In genomic region chr11:116249561-116249960, GRCh38 we compare ENCODE assay signal across 20 cellular contexts.
DNase-seq lines count a peak whose midpoint lies in the region; ATAC-seq and TF ChIP-seq lines count a peak whose summit lies in the region.
"Had no signal": no experiment of that assay in that cellular context is flagged by ENCODE, and none has a peak within 500 bp of the region (broad histone marks: within the 10 kb centered on the region; RNA-seq: fewer than 3 reads in every experiment).

No MANE protein-coding gene starts in this region.

- CTCF ChIA-PET in Caco-2 (lab: Charles Lee) (interaction anchor here (0.6 kb wide), 2 partner anchors 83 to 969 kb away, joined by 3 read pairs; no protein-coding TSS in a partner anchor), HCT116 (lab: Charles Lee) (no interaction called here), PC-3 (lab: Charles Lee) (no interaction called here)

- H3K36me3 ChIP-seq in Caco-2 (ENCODE audit: control insufficient read depth, insufficient read depth, low read length) (no peaks in the 10 kb centered on the region), HCT116 (ENCODE audit: control insufficient read depth in 1 of 2, insufficient read depth in 2 of 2, low read length in 2 of 2) (no peaks in the 10 kb centered on the region), PC-3 (ENCODE audit: low read depth, low read length) (no peaks in the 10 kb centered on the region), brain microvascular endothelial cell (replicated peaks) (no peaks in the 10 kb centered on the region), esophagus muscularis mucosa (no peaks in the 10 kb centered on the region)
- H3K36me3 ChIP-seq: BLaER1 treated with 17β-estradiol and CSF1 and Interleukin-3, amounts not matched to agents 10 nM and 100 nM; HAP-1 had no signal

- H3K4me1 Mint-ChIP-seq in Caco-2 (ENCODE audit: low read depth, unreplicated experiment): no peaks in the 10 kb centered on the region
- peaks cover 23% of the 10 kb centered on the region for H3K4me1 Mint-ChIP-seq in neural crest cell
- H3K4me1 Mint-ChIP-seq: CD8-positive, alpha-beta memory T cell; T-cell had no signal

- TF ChIP-seq EP300 in esophagus muscularis mucosa (IDR thresholded peaks at IDR 0.05): no peak

- no peaks in the 10 kb centered on the region for H3K79me2 ChIP-seq in HCT116 (ENCODE audit: insufficient read depth, low read length)
- no peaks in the 10 kb centered on the region for H3K79me2 ChIP-seq in PC-3 (ENCODE audit: low read length)

- TF ChIP-seq RAD21 in HCT116 (IDR thresholded peaks at IDR 0.05; ENCODE audit: low read depth): no peak

- peak; percentile 33 to 55 for TF ChIP-seq CTCF in Caco-2 (IDR thresholded peaks at IDR 0.05; ENCODE audit: insufficient read depth in 1 of 2, low read depth in 1 of 2, low read length in 1 of 2, severe bottlenecking in 1 of 2, unreplicated experiment in 1 of 2)
- TF ChIP-seq CTCF in HCT116 (IDR thresholded peaks at IDR 0.05 in 2 of 3, conservative IDR thresholded peaks at IDR 0.05 in 1 of 3; ENCODE audit: borderline replicate concordance in 1 of 3, insufficient read depth in 1 of 3, low read depth in 2 of 3, low read length in 2 of 3): peak in 1 of 3 experiments; percentile 37; a peak in 2 of 6 replicates
- no peak for TF ChIP-seq CTCF in PC-3 (conservative IDR thresholded peaks at IDR 0.05; ENCODE audit: low read depth, low read length)
- peak; percentile 30 for TF ChIP-seq CTCF in neural crest cell (conservative IDR thresholded peaks at IDR 0.05)
- no peak for TF ChIP-seq CTCF in brain microvascular endothelial cell (IDR thresholded peaks at IDR 0.05; ENCODE audit: low read depth, low read length, missing control alignments)
- TF ChIP-seq CTCF in esophagus muscularis mucosa (IDR thresholded peaks at IDR 0.05): no peak

- H3F3A ChIP-seq in PC-3 (ENCODE audit: low read length, unreplicated experiment): no peaks in the 10 kb centered on the region

- peak in 1 of 2 experiments; percentile 22 for DNase-seq in Caco-2
- DNase-seq in HCT116 (ENCODE audit: low read depth, low spot score): no peak
- peak; percentile 7 for DNase-seq in PC-3
- DNase-seq in neural crest cell (ENCODE audit: low read depth, low spot score): no peak
- no peak for DNase-seq in brain microvascular endothelial cell
- DNase-seq in globus pallidus (ENCODE audit: low spot score): no peak
- no peak for DNase-seq in NCI-H526 (lab: John Stamatoyannopoulos, UW)
- DNase-seq in esophagus muscularis mucosa (ENCODE audit: extremely low spot score): no peak
- DNase-seq: CD8-positive, alpha-beta memory T cell; Kasumi-1; MM.1S; NCI-H1105 treated with DMSO at 0.1 percent for 48 hours; NCI-H1694; NCI-H2081 treated with DMSO at 0.1 percent for 48 hours; NCI-H524; SHP77; T-cell had no signal

- no peak overlapping the region for H3K9ac ChIP-seq in HCT116 (ENCODE audit: low read length)
- no peak overlapping the region for H3K9ac ChIP-seq in PC-3 (ENCODE audit: low read length)
- H3K9ac ChIP-seq: BLaER1 treated with 17β-estradiol and CSF1 and Interleukin-3, amounts not matched to agents 10 nM and 100 nM had no signal

- no peak overlapping the region for H3K4me2 ChIP-seq in HCT116 (ENCODE audit: low read length)
- no peak overlapping the region for H3K4me2 ChIP-seq in PC-3 (ENCODE audit: low read length)
- H3K4me2 ChIP-seq: BLaER1 treated with 17β-estradiol and CSF1 and Interleukin-3, amounts not matched to agents 10 nM and 100 nM had no signal

- H3K27ac ChIP-seq in HCT116 (ENCODE audit: low read depth, low read length): no peak overlapping the region
- no peak overlapping the region for H3K27ac ChIP-seq in PC-3 (ENCODE audit: low read length)
- H3K27ac ChIP-seq in brain microvascular endothelial cell: no peak overlapping the region
- no peak overlapping the region for H3K27ac ChIP-seq in esophagus muscularis mucosa (replicated peaks in 1 of 4)
- H3K27ac ChIP-seq: BLaER1 treated with 17β-estradiol and CSF1 and Interleukin-3, amounts not matched to agents 10 nM and 100 nM; SK-N-MC had no signal

- ATAC-seq in HCT116 (peak; percentile 54; the same call in 1 of the 2 replicates), PC-3 (no peak)
- ATAC-seq: T-cell had no signal

- H3K9me3 Mint-ChIP-seq in Caco-2 (ENCODE audit: unreplicated experiment) (no peaks in the 10 kb centered on the region), neural crest cell (no peaks in the 10 kb centered on the region)
- H3K9me3 Mint-ChIP-seq: T-cell had no signal

- RAD21 ChIA-PET in HCT116 (lab: Charles Lee; ENCODE audit: low non-redundant PET in 1 of 2, low total read pairs in 2 of 2, uncharacterized antibody in 2 of 2, unreplicated experiment in 2 of 2): no interaction called here

- no peak overlapping the region for H3K4me3 Mint-ChIP-seq in Caco-2 (ENCODE audit: unreplicated experiment)
- H3K4me3 Mint-ChIP-seq in neural crest cell: no peak overlapping the region
- H3K4me3 Mint-ChIP-seq: CD8-positive, alpha-beta memory T cell; T-cell had no signal

- no peak overlapping the region for H3K4me3 ChIP-seq in Caco-2 (ENCODE audit: low read depth, low read length)
- H3K4me3 ChIP-seq in HCT116 (replicated peaks in 1 of 2; ENCODE audit: low read depth in 1 of 2, low read length in 2 of 2): no peak overlapping the region
- no peak overlapping the region for H3K4me3 ChIP-seq in PC-3 (ENCODE audit: low read length)
- no peak overlapping the region for H3K4me3 ChIP-seq in brain microvascular endothelial cell (ENCODE audit: low read depth, low read length)
- H3K4me3 ChIP-seq in esophagus muscularis mucosa: no peak overlapping the region
- H3K4me3 ChIP-seq: BLaER1 treated with 17β-estradiol and CSF1 and Interleukin-3, amounts not matched to agents 10 nM and 100 nM; HAP-1; SK-N-MC had no signal

- in situ Hi-C loops in brain microvascular endothelial cell (cut with HindIII; ENCODE audit: low pct_ligation_motif_present, low sequenced_read_pairs): no loop called here

- POLR2A ChIA-PET in Caco-2 (lab: Charles Lee): no interaction called here
- POLR2A ChIA-PET in HCT116 (lab: Charles Lee): no interaction called here
- POLR2A ChIA-PET in PC-3 (lab: Charles Lee; ENCODE audit: unreplicated experiment): no interaction called here

- H2AFZ ChIP-seq in HCT116 (ENCODE audit: low read depth, low read length, poor library complexity, severe bottlenecking) (no peak overlapping the region), PC-3 (ENCODE audit: low read length) (no peak overlapping the region)

- no peak for TF ChIP-seq POLR2A in HCT116 (IDR thresholded peaks at IDR 0.05; ENCODE audit: borderline replicate concordance, extremely low read depth, insufficient read depth, insufficient read length)
- TF ChIP-seq POLR2A in esophagus muscularis mucosa (IDR thresholded peaks at IDR 0.05; ENCODE audit: low read depth): no peak

- H3K27me3 ChIP-seq in Caco-2 (replicated peaks; ENCODE audit: control insufficient read depth, insufficient read depth, low read length): no peaks in the 10 kb centered on the region
- H3K27me3 ChIP-seq in HCT116 (ENCODE audit: insufficient read depth, low read length): peaks cover 47% of the 10 kb centered on the region
- no peaks in the 10 kb centered on the region for H3K27me3 ChIP-seq in PC-3 (ENCODE audit: low read length)
- H3K27me3 ChIP-seq in brain microvascular endothelial cell (replicated peaks): no peaks in the 10 kb centered on the region
- peaks cover 0 to 7% (median 0%) of the 10 kb centered on the region in 4 donors for H3K27me3 ChIP-seq in esophagus muscularis mucosa
- H3K27me3 ChIP-seq: BLaER1 treated with 17β-estradiol and CSF1 and Interleukin-3, amounts not matched to agents 10 nM and 100 nM had no signal

- H4K20me1 ChIP-seq in HCT116 (ENCODE audit: insufficient read depth) (no peaks in the 10 kb centered on the region), PC-3 (ENCODE audit: low read length) (no peaks in the 10 kb centered on the region)
- H4K20me1 ChIP-seq: BLaER1 treated with 17β-estradiol and CSF1 and Interleukin-3, amounts not matched to agents 10 nM and 100 nM had no signal

- H3K36me3 Mint-ChIP-seq in Caco-2 (ENCODE audit: insufficient read depth, unreplicated experiment) (no peaks in the 10 kb centered on the region), neural crest cell (ENCODE audit: low read depth) (no peaks in the 10 kb centered on the region)
- H3K36me3 Mint-ChIP-seq: CD8-positive, alpha-beta memory T cell; T-cell had no signal

- H3K27me3 Mint-ChIP-seq in Caco-2 (ENCODE audit: insufficient read depth, unreplicated experiment): peaks cover 15% of the 10 kb centered on the region
- no peaks in the 10 kb centered on the region for H3K27me3 Mint-ChIP-seq in neural crest cell (ENCODE audit: low read depth)

- intact Hi-C loops in Caco-2 (cut with micrococcal nuclease; ENCODE audit: unreplicated experiment) (no loop called here), HCT116 (cut with micrococcal nuclease) (no loop called here), PC-3 (cut with micrococcal nuclease) (no loop called here), esophagus muscularis mucosa (cut with DNase I) (no loop called here)

- H3K27ac Mint-ChIP-seq in Caco-2 (ENCODE audit: unreplicated experiment): no peak overlapping the region
- no peak overlapping the region for H3K27ac Mint-ChIP-seq in neural crest cell (ENCODE audit: unreplicated experiment)
- H3K27ac Mint-ChIP-seq: CD8-positive, alpha-beta memory T cell; T-cell had no signal

- H3K9me2 ChIP-seq in HCT116 (ENCODE audit: insufficient read depth) (no peaks in the 10 kb centered on the region), PC-3 (replicated peaks; ENCODE audit: low read length) (no peaks in the 10 kb centered on the region)

- H3K9me3 ChIP-seq in Caco-2 (no peaks in the 10 kb centered on the region), HCT116 (ENCODE audit: control insufficient read depth in 1 of 2, insufficient read depth in 1 of 2, low read depth in 1 of 2, low read length in 2 of 2) (no peaks in the 10 kb centered on the region), PC-3 (ENCODE audit: low read length) (no peaks in the 10 kb centered on the region), esophagus muscularis mucosa (no peaks in the 10 kb centered on the region)
- H3K9me3 ChIP-seq: HAP-1 had no signal

- 81% methylated on average over 2 of the region's 2 CpGs for WGBS in esophagus muscularis mucosa

- no TSS peak for BruUV-seq in Caco-2 (replicated peaks; lab: Mats Ljungman, UMichigan)
- no TSS peak for BruUV-seq in HCT116 (replicated peaks; lab: Mats Ljungman, UMichigan)
- BruUV-seq in PC-3 (replicated peaks; lab: Mats Ljungman, UMichigan): no TSS peak

- no peaks in the 10 kb centered on the region for H3K4me1 ChIP-seq in Caco-2
- H3K4me1 ChIP-seq in HCT116 (ENCODE audit: control insufficient read depth in 1 of 2, insufficient read depth in 2 of 2, low read length in 2 of 2): no peaks in the 10 kb centered on the region
- H3K4me1 ChIP-seq in PC-3 (ENCODE audit: insufficient read depth, low read length): no peaks in the 10 kb centered on the region
- peaks cover 0 to 6% (median 5%) of the 10 kb centered on the region in 4 donors for H3K4me1 ChIP-seq in esophagus muscularis mucosa
- H3K4me1 ChIP-seq: BLaER1 treated with 17β-estradiol and CSF1 and Interleukin-3, amounts not matched to agents 10 nM and 100 nM; HAP-1 had no signal

TF ChIP-seq in HCT116, 20 proteins besides CTCF, POLR2A, EP300 and RAD21 (continues in another document):
- TF ChIP-seq ZFX (IDR thresholded peaks at IDR 0.05) (no peak), CEBPB (IDR thresholded peaks at IDR 0.05; ENCODE audit: low read depth) (no peak), EZH2phosphoT487 (IDR thresholded peaks at IDR 0.05; ENCODE audit: borderline replicate concordance) (no peak), YY1 (IDR thresholded peaks at IDR 0.05; ENCODE audit: extremely low read depth, insufficient replicate concordance, low read depth, low read length) (no peak)

Comparison
In these comparisons a context has a peak if more than half of its experiments do, and no peak if none do; other contexts are left out.
1. CTCF ChIP-seq: peak in Caco-2 (2 of 2) and neural crest cell (single experiment); none in PC-3 (single experiment), brain microvascular endothelial cell (single experiment) and esophagus muscularis mucosa (0 of 3).